In genomic region chr17:35448899-35449227, GRCh38 we compare ENCODE assay signal across 1 cellular context.
TF ChIP-seq lines count a peak whose summit lies in the region.

No MANE protein-coding gene starts in this region.

TF ChIP-seq in WTC11, 78 proteins besides CTCF, POLR2A, EP300 and RAD21 (continued from another document):
- TF ChIP-seq E2F4 (CRISPR knock-in tag; IDR thresholded peaks at IDR 0.05; ENCODE audit: borderline replicate concordance, low read depth) (0 out of 2 replicates have a peak, but pooled peaks have one; percentile 68), HMGXB4 (CRISPR knock-in tag; IDR thresholded peaks at IDR 0.05) (no peak), CREM (CRISPR knock-in tag; IDR thresholded peaks at IDR 0.05) (0 out of 2 replicates have a peak, but pooled peaks have one; percentile 18), ZNF425 (CRISPR knock-in tag; conservative IDR thresholded peaks at IDR 0.05) (no peak), IRF1 (CRISPR knock-in tag; IDR thresholded peaks at IDR 0.05) (no peak), STAT6 (CRISPR knock-in tag; conservative IDR thresholded peaks at IDR 0.05; ENCODE audit: low read depth) (no peak), FOXP1 (CRISPR knock-in tag; IDR thresholded peaks at IDR 0.05; ENCODE audit: borderline replicate concordance) (peak; percentile 21), FOXK1 (CRISPR knock-in tag; IDR thresholded peaks at IDR 0.05) (peak; percentile 74; the same call in 1 of the 2 replicates), SMAD3 (CRISPR knock-in tag; IDR thresholded peaks at IDR 0.05; ENCODE audit: borderline replicate concordance) (no peak; the same call in none of the 2 replicates), ATF2 (CRISPR knock-in tag; IDR thresholded peaks at IDR 0.05; ENCODE audit: borderline replicate concordance, low read depth) (no peak; the same call in 1 of the 2 replicates), ZBTB21 (CRISPR knock-in tag; IDR thresholded peaks at IDR 0.05; ENCODE audit: borderline replicate concordance) (0 out of 2 replicates have a peak, but pooled peaks have one; percentile 47), AFF4 (CRISPR knock-in tag; IDR thresholded peaks at IDR 0.05; ENCODE audit: borderline replicate concordance) (no peak), SP1 (CRISPR knock-in tag; conservative IDR thresholded peaks at IDR 0.05) (peak; percentile 56; the same call in 1 of the 2 replicates), ZNF121 (CRISPR knock-in tag; IDR thresholded peaks at IDR 0.05) (peak; percentile 97), FOXJ3 (CRISPR knock-in tag; IDR thresholded peaks at IDR 0.05; ENCODE audit: borderline replicate concordance) (no peak), ZNF281 (CRISPR knock-in tag; IDR thresholded peaks at IDR 0.05) (no peak)
TF ChIP-seq in WTC11: peak in this region for 8.
